ENCODE assay signal across 19 cellular contexts in genomic region chr6:108501559-108501958, GRCh38. TPM values are rescaled to one million over a fixed set of nuclear protein-coding genes. Genes with fewer than 3 reads are reported as not detected.
DNase-seq lines count a peak whose midpoint lies in the region; ATAC-seq and TF ChIP-seq lines count a peak whose summit lies in the region.
"Had no signal": no experiment of that assay in that cellular context is flagged by ENCODE, and none has a peak within 500 bp of the region (broad histone marks: within the 10 kb centered on the region; RNA-seq: fewer than 3 reads in every experiment).

No MANE protein-coding gene starts in this region.

- H3K27ac Mint-ChIP-seq in progenitor cell of endocrine pancreas: no peak overlapping the region
- H3K27ac Mint-ChIP-seq: activated CD4-positive, alpha-beta T cell treated with anti-CD3 and anti-CD28 coated beads, Interleukin-2, amount 10 ng/mL, durations not matched to agents 24 days and 14 days; activated naive CD4-positive, alpha-beta T cell treated with anti-CD3 and anti-CD28 coated beads, Interleukin-2, amount 10 ng/mL, durations not matched to agents 7 days and 5 days; B cell had no signal

- H3K9me3 Mint-ChIP-seq in progenitor cell of endocrine pancreas (ENCODE audit: low read depth): no peaks in the 10 kb centered on the region
- H3K9me3 Mint-ChIP-seq: activated naive CD4-positive, alpha-beta T cell treated with anti-CD3 and anti-CD28 coated beads, Interleukin-2, amount 10 ng/mL, durations not matched to agents 7 days and 5 days had no signal

- H3K79me2 ChIP-seq in GM23248 (ENCODE audit: insufficient read depth): no peaks in the 10 kb centered on the region

- no peak for TF ChIP-seq CTCF in progenitor cell of endocrine pancreas (IDR thresholded peaks at IDR 0.05; ENCODE audit: unreplicated experiment)

- H3K4me3 ChIP-seq in GM23248: no peak overlapping the region
- no peak overlapping the region for H3K4me3 ChIP-seq in MG63
- H3K4me3 ChIP-seq: ovary, testis had no signal

- no peak overlapping the region for H3K27ac ChIP-seq in GM23248
- H3K27ac ChIP-seq: ovary, testis had no signal

- H3K36me3 Mint-ChIP-seq in progenitor cell of endocrine pancreas (ENCODE audit: insufficient read depth): peaks cover 2% of the 10 kb centered on the region
- H3K36me3 Mint-ChIP-seq: activated naive CD4-positive, alpha-beta T cell treated with anti-CD3 and anti-CD28 coated beads, Interleukin-2, amount 10 ng/mL, durations not matched to agents 7 days and 5 days had no signal

- no peak for ATAC-seq in HG02885 (IDR thresholded peaks at IDR 0.05; ENCODE audit: poor library complexity, unreplicated experiment)

- H3F3A ChIP-seq in GM23248 (ENCODE audit: insufficient read depth): no peaks in the 10 kb centered on the region

- no peak overlapping the region for H3K4me2 ChIP-seq in GM23248 (ENCODE audit: unreplicated experiment)

- no peaks in the 10 kb centered on the region for H3K4me1 Mint-ChIP-seq in progenitor cell of endocrine pancreas (ENCODE audit: low read depth)
- H3K4me1 Mint-ChIP-seq: activated CD4-positive, alpha-beta T cell treated with anti-CD3 and anti-CD28 coated beads, Interleukin-2, amount 10 ng/mL, durations not matched to agents 24 days and 14 days; activated naive CD4-positive, alpha-beta T cell treated with anti-CD3 and anti-CD28 coated beads, Interleukin-2, amount 10 ng/mL, durations not matched to agents 7 days and 5 days; B cell had no signal

- DNase-seq in GM23248 (peak; percentile 40), MG63 (peak; percentile 38), astrocyte of the hippocampus (ENCODE audit: low read depth, low spot score) (peak; percentile 49), kidney glomerular epithelial cell (lab: John Stamatoyannopoulos, UW) (peak; percentile 41), progenitor cell of endocrine pancreas (ENCODE audit: low spot score, unreplicated experiment) (no peak)
- no peak for DNase-seq in activated CD8-positive, alpha-beta memory T cell treated with anti-CD3 and anti-CD28 coated beads, Interleukin-2, amount 50 U/mL, for 4 hours
- DNase-seq: activated CD4-positive, alpha-beta T cell treated with anti-CD3 and anti-CD28 coated beads, Interleukin-2, amount 10 ng/mL, durations not matched to agents 24 days and 14 days; activated naive CD4-positive, alpha-beta T cell treated with anti-CD3 and anti-CD28 coated beads, Interleukin-2, amount 10 ng/mL, durations not matched to agents 7 days and 5 days; activated T-cell treated with anti-CD3 and anti-CD28 coated beads for 4 hours; effector CD4-positive, alpha-beta T cell; NCI-H1048; NCI-H345; ovary; SIG-M5; stimulated activated CD4-positive, alpha-beta T cell treated with anti-CD3 and anti-CD28 coated beads, Interleukin-4, amount 100 ng/mL, for 1 hour; T1000; testis had no signal

- H3K27me3 ChIP-seq in GM23248 (replicated peaks; ENCODE audit: insufficient read depth) (no peaks in the 10 kb centered on the region), MG63 (no peaks in the 10 kb centered on the region)
- H3K27me3 ChIP-seq: ovary, testis had no signal

- 61 to 74% methylated on average over 3 of the region's 3 CpGs for WGBS in GM23248 (ENCODE audit: low coverage in 1 of 2, low lambda C conversion rate in 2 of 2, missing lambda C conversion rate in 2 of 2), 2 experiments

- in situ Hi-C loops in GM23248 (cut with MboI): no loop called here

- H4K20me1 ChIP-seq in GM23248 (ENCODE audit: insufficient read depth): no peaks in the 10 kb centered on the region

- no peak overlapping the region for H3K4me3 Mint-ChIP-seq in progenitor cell of endocrine pancreas (ENCODE audit: low read depth)
- H3K4me3 Mint-ChIP-seq: activated CD4-positive, alpha-beta T cell treated with anti-CD3 and anti-CD28 coated beads, Interleukin-2, amount 10 ng/mL, durations not matched to agents 24 days and 14 days; activated naive CD4-positive, alpha-beta T cell treated with anti-CD3 and anti-CD28 coated beads, Interleukin-2, amount 10 ng/mL, durations not matched to agents 7 days and 5 days; B cell had no signal

- no peaks in the 10 kb centered on the region for H3K9me3 ChIP-seq in GM23248 (ENCODE audit: low read depth)
- H3K9me3 ChIP-seq in MG63: no peaks in the 10 kb centered on the region
- H3K9me3 ChIP-seq: ovary, testis had no signal

- H3K4me1 ChIP-seq in GM23248 (ENCODE audit: insufficient read depth): no peaks in the 10 kb centered on the region
- H3K4me1 ChIP-seq: testis had no signal

- no peak overlapping the region for H2AFZ ChIP-seq in GM23248

- no peaks in the 10 kb centered on the region for H3K27me3 Mint-ChIP-seq in progenitor cell of endocrine pancreas
- H3K27me3 Mint-ChIP-seq: activated CD4-positive, alpha-beta T cell treated with anti-CD3 and anti-CD28 coated beads, Interleukin-2, amount 10 ng/mL, durations not matched to agents 24 days and 14 days; activated naive CD4-positive, alpha-beta T cell treated with anti-CD3 and anti-CD28 coated beads, Interleukin-2, amount 10 ng/mL, durations not matched to agents 7 days and 5 days; B cell had no signal

- H3K36me3 ChIP-seq in GM23248 (ENCODE audit: low read depth) (no peaks in the 10 kb centered on the region), MG63 (no peaks in the 10 kb centered on the region; the same call in none of the 2 replicates)
- H3K36me3 ChIP-seq: ovary had no signal

- H3K9me2 ChIP-seq in GM23248 (ENCODE audit: insufficient read depth): no peaks in the 10 kb centered on the region

- no peak overlapping the region for H3K9ac ChIP-seq in GM23248

RNA-seq across cellular contexts. Expression of gene FOXO3, which starts 59.2 kb away (rescaled TPM):
- total RNA-seq in GM23248 (2014; rRNA removed; shearing (Covaris generic)): 35.7 and 36.6 TPM in 2 replicates
- 17.9 and 19.7 TPM in 2 replicates for polyA plus RNA-seq in GM23248 (2016; fragmentation: Nextera tagmentation; extraction: Ambion mirVana)
- total RNA-seq in MG63 (2014; rRNA removed; shearing (Covaris generic); ENCODE audit: low replicate concordance): 14.9 TPM in 2 replicates
- 45.2 and 47.6 TPM in 2 replicates for total RNA-seq in progenitor cell of endocrine pancreas

Comparison
In these comparisons a context has a peak if more than half of its experiments do, and no peak if none do; other contexts are left out.
1. DNase-seq: peak in GM23248 (single experiment), MG63 (single experiment), astrocyte of the hippocampus (single experiment) and kidney glomerular epithelial cell (single experiment); none in progenitor cell of endocrine pancreas (single experiment) and activated CD8-positive, alpha-beta memory T cell treated with anti-CD3 and anti-CD28 coated beads, Interleukin-2, amount 50 U/mL, for 4 hours (single experiment).